ENCODE assay signal across 1 cellular context in genomic region chr11:11065396-11065795, GRCh38.
TF ChIP-seq lines count a peak whose summit lies in the region.

No MANE protein-coding gene starts in this region.

TF ChIP-seq in H1, 55 proteins besides CTCF, POLR2A, EP300 and RAD21:
- TF ChIP-seq PHF8 (conservative IDR thresholded peaks at IDR 0.05; ENCODE audit: low read depth, low read length): no peak
- no peak for TF ChIP-seq GABPA (IDR thresholded peaks at IDR 0.05; ENCODE audit: borderline replicate concordance, insufficient read depth, low read length)
- TF ChIP-seq POU5F1 (IDR thresholded peaks at IDR 0.05; ENCODE audit: low read depth, low read length): peak; percentile 51; the same call in 1 of the 2 replicates
- no peak for TF ChIP-seq SIX5 (IDR thresholded peaks at IDR 0.05; ENCODE audit: low read depth, low read length)
- no peak for TF ChIP-seq FOSL1 (IDR thresholded peaks at IDR 0.05; ENCODE audit: insufficient read depth, low read depth, low read length)
- no peak for TF ChIP-seq USF2 (IDR thresholded peaks at IDR 0.05; ENCODE audit: low read length)
- peak; percentile 49; the same call in 1 of the 2 replicates for TF ChIP-seq MAX (IDR thresholded peaks at IDR 0.05)
- no peak for TF ChIP-seq RXRA (IDR thresholded peaks at IDR 0.05; ENCODE audit: insufficient read depth, low read depth, low read length)
- TF ChIP-seq KDM5A (IDR thresholded peaks at IDR 0.05; ENCODE audit: low read length): no peak
- no peak for TF ChIP-seq NRF1 (IDR thresholded peaks at IDR 0.05; ENCODE audit: low read depth, low read length)
- no peak for TF ChIP-seq TCF12 (IDR thresholded peaks at IDR 0.05; ENCODE audit: low read depth, low read length)
- no peak for TF ChIP-seq TEAD4 (IDR thresholded peaks at IDR 0.05; ENCODE audit: low read depth, low read length)
- TF ChIP-seq SUZ12 (IDR thresholded peaks at IDR 0.05; ENCODE audit: low read length): no peak
- no peak for TF ChIP-seq KDM4A (IDR thresholded peaks at IDR 0.05; ENCODE audit: low read depth, low read length, severe bottlenecking)
- TF ChIP-seq POLR2AphosphoS5 (IDR thresholded peaks at IDR 0.05; ENCODE audit: low read depth, low read length): no peak
- TF ChIP-seq RFX5 (IDR thresholded peaks at IDR 0.05; ENCODE audit: borderline replicate concordance, low read depth, low read length): no peak
- TF ChIP-seq SP1 (IDR thresholded peaks at IDR 0.05; ENCODE audit: low read depth, low read length): 0 out of 2 replicates have a peak, but pooled peaks have one; percentile 43
- TF ChIP-seq JUND (IDR thresholded peaks at IDR 0.05; ENCODE audit: low read length): no peak
- TF ChIP-seq SIRT6 (IDR thresholded peaks at IDR 0.05; ENCODE audit: low read length): no peak
- TF ChIP-seq ASH2L (IDR thresholded peaks at IDR 0.05; ENCODE audit: low read length): peak; percentile 40
- no peak for TF ChIP-seq CHD1 (IDR thresholded peaks at IDR 0.05; ENCODE audit: low read depth, low read length)
- no peak for TF ChIP-seq CTBP2 (IDR thresholded peaks at IDR 0.05; ENCODE audit: borderline replicate concordance, insufficient read depth, insufficient read length, low read length)
- no peak for TF ChIP-seq BACH1 (IDR thresholded peaks at IDR 0.05; ENCODE audit: low read length)
- TF ChIP-seq NANOG (IDR thresholded peaks at IDR 0.05; ENCODE audit: insufficient read depth, low read depth, low read length, poor library complexity, severe bottlenecking): peak; percentile 92
- no peak for TF ChIP-seq SIN3A (conservative IDR thresholded peaks at IDR 0.05 in 1 of 2, IDR thresholded peaks at IDR 0.05 in 1 of 2; ENCODE audit: low read depth in 1 of 2, low read length in 2 of 2)
- TF ChIP-seq HDAC6 (IDR thresholded peaks at IDR 0.05; ENCODE audit: low read depth, low read length): no peak
- TF ChIP-seq JUN (IDR thresholded peaks at IDR 0.05; ENCODE audit: low read depth, low read length): no peak
- TF ChIP-seq TAF7 (optimal IDR thresholded peaks at IDR 0.05; ENCODE audit: borderline replicate concordance, low read depth, low read length): no peak
- no peak for TF ChIP-seq BCL11A (IDR thresholded peaks at IDR 0.05; ENCODE audit: low read depth in 2 of 2, low read length in 2 of 2)
- TF ChIP-seq SP2 (IDR thresholded peaks at IDR 0.05; ENCODE audit: low read length): no peak
- no peak for TF ChIP-seq SP4 (IDR thresholded peaks at IDR 0.05; ENCODE audit: low read length)
- TF ChIP-seq CHD2 (IDR thresholded peaks at IDR 0.05; ENCODE audit: low read length): no peak
- no peak for TF ChIP-seq GTF2F1 (IDR thresholded peaks at IDR 0.05; ENCODE audit: borderline replicate concordance, low read depth, low read length)
- TF ChIP-seq, protein P1, sequence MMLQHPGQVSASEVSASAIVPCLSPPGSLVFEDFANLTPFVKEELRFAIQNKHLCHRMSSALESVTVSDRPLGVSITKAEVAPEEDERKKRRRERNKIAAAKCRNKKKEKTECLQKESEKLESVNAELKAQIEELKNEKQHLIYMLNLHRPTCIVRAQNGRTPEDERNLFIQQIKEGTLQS (IDR thresholded peaks at IDR 0.05; ENCODE audit: insufficient read depth, low read depth, low read length): no peak
- TF ChIP-seq RNF2 (IDR thresholded peaks at IDR 0.05; ENCODE audit: borderline replicate concordance, low read depth, low read length, missing control alignments, poor library complexity, severe bottlenecking): no peak
- TF ChIP-seq ZNF274 (IDR thresholded peaks at IDR 0.05; ENCODE audit: borderline replicate concordance, extremely low read depth, low read length): no peak
- TF ChIP-seq EZH2 (IDR thresholded peaks at IDR 0.05; ENCODE audit: low read depth, low read length, severe bottlenecking): no peak
- no peak for TF ChIP-seq TAF1 (IDR thresholded peaks at IDR 0.05; ENCODE audit: low read depth, low read length)
- no peak for TF ChIP-seq SAP30 (IDR thresholded peaks at IDR 0.05; ENCODE audit: insufficient read depth, insufficient replicate concordance, low read length)
- TF ChIP-seq TBP (IDR thresholded peaks at IDR 0.05; ENCODE audit: low read depth, low read length): no peak
- TF ChIP-seq, protein P2, sequence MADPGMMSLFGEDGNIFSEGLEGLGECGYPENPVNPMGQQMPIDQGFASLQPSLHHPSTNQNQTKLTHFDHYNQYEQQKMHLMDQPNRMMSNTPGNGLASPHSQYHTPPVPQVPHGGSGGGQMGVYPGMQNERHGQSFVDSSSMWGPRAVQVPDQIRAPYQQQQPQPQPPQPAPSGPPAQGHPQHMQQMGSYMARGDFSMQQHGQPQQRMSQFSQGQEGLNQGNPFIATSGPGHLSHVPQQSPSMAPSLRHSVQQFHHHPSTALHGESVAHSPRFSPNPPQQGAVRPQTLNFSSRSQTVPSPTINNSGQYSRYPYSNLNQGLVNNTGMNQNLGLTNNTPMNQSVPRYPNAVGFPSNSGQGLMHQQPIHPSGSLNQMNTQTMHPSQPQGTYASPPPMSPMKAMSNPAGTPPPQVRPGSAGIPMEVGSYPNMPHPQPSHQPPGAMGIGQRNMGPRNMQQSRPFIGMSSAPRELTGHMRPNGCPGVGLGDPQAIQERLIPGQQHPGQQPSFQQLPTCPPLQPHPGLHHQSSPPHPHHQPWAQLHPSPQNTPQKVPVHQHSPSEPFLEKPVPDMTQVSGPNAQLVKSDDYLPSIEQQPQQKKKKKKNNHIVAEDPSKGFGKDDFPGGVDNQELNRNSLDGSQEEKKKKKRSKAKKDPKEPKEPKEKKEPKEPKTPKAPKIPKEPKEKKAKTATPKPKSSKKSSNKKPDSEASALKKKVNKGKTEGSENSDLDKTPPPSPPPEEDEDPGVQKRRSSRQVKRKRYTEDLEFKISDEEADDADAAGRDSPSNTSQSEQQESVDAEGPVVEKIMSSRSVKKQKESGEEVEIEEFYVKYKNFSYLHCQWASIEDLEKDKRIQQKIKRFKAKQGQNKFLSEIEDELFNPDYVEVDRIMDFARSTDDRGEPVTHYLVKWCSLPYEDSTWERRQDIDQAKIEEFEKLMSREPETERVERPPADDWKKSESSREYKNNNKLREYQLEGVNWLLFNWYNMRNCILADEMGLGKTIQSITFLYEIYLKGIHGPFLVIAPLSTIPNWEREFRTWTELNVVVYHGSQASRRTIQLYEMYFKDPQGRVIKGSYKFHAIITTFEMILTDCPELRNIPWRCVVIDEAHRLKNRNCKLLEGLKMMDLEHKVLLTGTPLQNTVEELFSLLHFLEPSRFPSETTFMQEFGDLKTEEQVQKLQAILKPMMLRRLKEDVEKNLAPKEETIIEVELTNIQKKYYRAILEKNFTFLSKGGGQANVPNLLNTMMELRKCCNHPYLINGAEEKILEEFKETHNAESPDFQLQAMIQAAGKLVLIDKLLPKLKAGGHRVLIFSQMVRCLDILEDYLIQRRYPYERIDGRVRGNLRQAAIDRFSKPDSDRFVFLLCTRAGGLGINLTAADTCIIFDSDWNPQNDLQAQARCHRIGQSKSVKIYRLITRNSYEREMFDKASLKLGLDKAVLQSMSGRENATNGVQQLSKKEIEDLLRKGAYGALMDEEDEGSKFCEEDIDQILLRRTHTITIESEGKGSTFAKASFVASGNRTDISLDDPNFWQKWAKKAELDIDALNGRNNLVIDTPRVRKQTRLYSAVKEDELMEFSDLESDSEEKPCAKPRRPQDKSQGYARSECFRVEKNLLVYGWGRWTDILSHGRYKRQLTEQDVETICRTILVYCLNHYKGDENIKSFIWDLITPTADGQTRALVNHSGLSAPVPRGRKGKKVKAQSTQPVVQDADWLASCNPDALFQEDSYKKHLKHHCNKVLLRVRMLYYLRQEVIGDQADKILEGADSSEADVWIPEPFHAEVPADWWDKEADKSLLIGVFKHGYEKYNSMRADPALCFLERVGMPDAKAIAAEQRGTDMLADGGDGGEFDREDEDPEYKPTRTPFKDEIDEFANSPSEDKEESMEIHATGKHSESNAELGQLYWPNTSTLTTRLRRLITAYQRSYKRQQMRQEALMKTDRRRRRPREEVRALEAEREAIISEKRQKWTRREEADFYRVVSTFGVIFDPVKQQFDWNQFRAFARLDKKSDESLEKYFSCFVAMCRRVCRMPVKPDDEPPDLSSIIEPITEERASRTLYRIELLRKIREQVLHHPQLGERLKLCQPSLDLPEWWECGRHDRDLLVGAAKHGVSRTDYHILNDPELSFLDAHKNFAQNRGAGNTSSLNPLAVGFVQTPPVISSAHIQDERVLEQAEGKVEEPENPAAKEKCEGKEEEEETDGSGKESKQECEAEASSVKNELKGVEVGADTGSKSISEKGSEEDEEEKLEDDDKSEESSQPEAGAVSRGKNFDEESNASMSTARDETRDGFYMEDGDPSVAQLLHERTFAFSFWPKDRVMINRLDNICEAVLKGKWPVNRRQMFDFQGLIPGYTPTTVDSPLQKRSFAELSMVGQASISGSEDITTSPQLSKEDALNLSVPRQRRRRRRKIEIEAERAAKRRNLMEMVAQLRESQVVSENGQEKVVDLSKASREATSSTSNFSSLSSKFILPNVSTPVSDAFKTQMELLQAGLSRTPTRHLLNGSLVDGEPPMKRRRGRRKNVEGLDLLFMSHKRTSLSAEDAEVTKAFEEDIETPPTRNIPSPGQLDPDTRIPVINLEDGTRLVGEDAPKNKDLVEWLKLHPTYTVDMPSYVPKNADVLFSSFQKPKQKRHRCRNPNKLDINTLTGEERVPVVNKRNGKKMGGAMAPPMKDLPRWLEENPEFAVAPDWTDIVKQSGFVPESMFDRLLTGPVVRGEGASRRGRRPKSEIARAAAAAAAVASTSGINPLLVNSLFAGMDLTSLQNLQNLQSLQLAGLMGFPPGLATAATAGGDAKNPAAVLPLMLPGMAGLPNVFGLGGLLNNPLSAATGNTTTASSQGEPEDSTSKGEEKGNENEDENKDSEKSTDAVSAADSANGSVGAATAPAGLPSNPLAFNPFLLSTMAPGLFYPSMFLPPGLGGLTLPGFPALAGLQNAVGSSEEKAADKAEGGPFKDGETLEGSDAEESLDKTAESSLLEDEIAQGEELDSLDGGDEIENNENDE (IDR thresholded peaks at IDR 0.05; ENCODE audit: insufficient replicate concordance, low read length): no peak
- TF ChIP-seq SRF (IDR thresholded peaks at IDR 0.05; ENCODE audit: low read depth, low read length): no peak
- peak; percentile 36; the same call in 1 of the 2 replicates for TF ChIP-seq KDM1A (IDR thresholded peaks at IDR 0.05; ENCODE audit: borderline replicate concordance, low read length)
- no peak for TF ChIP-seq CEBPB (IDR thresholded peaks at IDR 0.05; ENCODE audit: low read depth, low read length)
- TF ChIP-seq, protein P3, sequence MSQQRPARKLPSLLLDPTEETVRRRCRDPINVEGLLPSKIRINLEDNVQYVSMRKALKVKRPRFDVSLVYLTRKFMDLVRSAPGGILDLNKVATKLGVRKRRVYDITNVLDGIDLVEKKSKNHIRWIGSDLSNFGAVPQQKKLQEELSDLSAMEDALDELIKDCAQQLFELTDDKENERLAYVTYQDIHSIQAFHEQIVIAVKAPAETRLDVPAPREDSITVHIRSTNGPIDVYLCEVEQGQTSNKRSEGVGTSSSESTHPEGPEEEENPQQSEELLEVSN (IDR thresholded peaks at IDR 0.05): peak; percentile 47
- TF ChIP-seq HDAC2 (IDR thresholded peaks at IDR 0.05; ENCODE audit: borderline replicate concordance in 1 of 2, low read depth in 2 of 2, low read length in 2 of 2): no peak
- peak; percentile 9; the same call in 1 of the 2 replicates for TF ChIP-seq YY1 (IDR thresholded peaks at IDR 0.05; ENCODE audit: low read depth, low read length)
- TF ChIP-seq CBX8 (IDR thresholded peaks at IDR 0.05; ENCODE audit: borderline replicate concordance, low read depth, low read length): no peak
